In genomic region chr6:27883136-27883535, GRCh38 we compare ENCODE assay signal across 29 cellular contexts. TPM values are rescaled to one million over a fixed set of nuclear protein-coding genes. Genes with fewer than 3 reads are reported as not detected.
"Had no signal": no experiment of that assay in that cellular context is flagged by ENCODE, and none has a peak within 500 bp of the region (broad histone marks: within the 10 kb centered on the region; RNA-seq: fewer than 3 reads in every experiment).

No MANE protein-coding gene starts in this region.

- H3K9me3 Mint-ChIP-seq: activated CD8-positive, alpha-beta T cell treated with anti-CD3 and anti-CD28 coated beads for 36 hours; activated naive CD4-positive, alpha-beta T cell treated with anti-CD3 and anti-CD28 coated beads, Interleukin-2, amount 50 U/mL, for 24 hours; activated T-cell treated with anti-CD3 and anti-CD28 coated beads, Interleukin-2, amount 50 U/mL, for 72 hours; brain; central memory CD8-positive, alpha-beta T cell had no signal

- H3K9ac ChIP-seq: SK-N-SH had no signal

- H3K27ac Mint-ChIP-seq: activated CD8-positive, alpha-beta T cell treated with anti-CD3 and anti-CD28 coated beads for 36 hours; activated naive CD4-positive, alpha-beta T cell treated with anti-CD3 and anti-CD28 coated beads, Interleukin-2, amount 50 U/mL, for 24 hours; activated T-cell treated with anti-CD3 and anti-CD28 coated beads, Interleukin-2, amount 50 U/mL, for 72 hours; brain had no signal

- H3K27me3 Mint-ChIP-seq: activated CD8-positive, alpha-beta T cell treated with anti-CD3 and anti-CD28 coated beads for 36 hours; activated naive CD4-positive, alpha-beta T cell treated with anti-CD3 and anti-CD28 coated beads, Interleukin-2, amount 50 U/mL, for 24 hours; brain; central memory CD8-positive, alpha-beta T cell had no signal

- H3K36me3 ChIP-seq: ascending aorta, SJCRH30, WERI-Rb-1 had no signal

- H3K4me3 ChIP-seq: ascending aorta, SJCRH30 had no signal

- DNase-seq: activated CD4-positive, alpha-beta T cell treated with anti-CD3 and anti-CD28 coated beads for 4 hours; activated CD8-positive, alpha-beta memory T cell treated with anti-CD3 and anti-CD28 coated beads, Interleukin-2, amount 50 U/mL, for 4 hours; activated CD8-positive, alpha-beta T cell treated with anti-CD3 and anti-CD28 coated beads for 36 hours; activated T-cell treated with anti-CD3 and anti-CD28 coated beads, Interleukin-2, amount 50 U/mL, for 72 hours; NCI-H1048; NCI-H146; NCI-H187 treated with DMSO at 0.1 percent for 48 hours; NCI-H2081 treated with DMSO at 0.1 percent for 48 hours; NCI-H2227 treated with DMSO at 0.1 percent for 48 hours; NCI-H446 treated with DMSO at 0.1 percent for 48 hours; NCI-H524 treated with DMSO at 0.1 percent for 48 hours; NCI-H748 treated with DMSO at 0.1 percent for 48 hours; NK-92 treated with Interleukin-12 subunit alpha and Interleukin-12 subunit beta, amount 100 ng/mL, for 24 hours; OCI-M1; RPMI8226; SJCRH30; SK-N-SH; T-helper 1 cell; WERI-Rb-1 had no signal

- H3K27me3 ChIP-seq: ascending aorta, SJCRH30 had no signal

- H3K4me3 Mint-ChIP-seq: activated CD8-positive, alpha-beta T cell treated with anti-CD3 and anti-CD28 coated beads for 36 hours; activated naive CD4-positive, alpha-beta T cell treated with anti-CD3 and anti-CD28 coated beads, Interleukin-2, amount 50 U/mL, for 24 hours; activated T-cell treated with anti-CD3 and anti-CD28 coated beads, Interleukin-2, amount 50 U/mL, for 72 hours; brain; central memory CD8-positive, alpha-beta T cell had no signal

- ATAC-seq: activated CD4-positive, CD25-positive, alpha-beta regulatory T cell treated with anti-CD3 and anti-CD28 coated beads, Interleukin-2, amount 50 U/mL, for 24 hours; activated CD8-positive, alpha-beta T cell treated with anti-CD3 and anti-CD28 coated beads for 36 hours; activated T-cell treated with anti-CD3 and anti-CD28 coated beads, Interleukin-2, amount 50 U/mL, for 72 hours; Panc1; Right ventricle myocardium inferior had no signal

- H3K9me3 ChIP-seq: ascending aorta, SJCRH30, SK-N-SH had no signal

- H3K36me3 Mint-ChIP-seq: activated naive CD4-positive, alpha-beta T cell treated with anti-CD3 and anti-CD28 coated beads, Interleukin-2, amount 50 U/mL, for 24 hours; brain had no signal

- H3K4me2 ChIP-seq: SK-N-SH had no signal

- H3K4me1 Mint-ChIP-seq: activated naive CD4-positive, alpha-beta T cell treated with anti-CD3 and anti-CD28 coated beads, Interleukin-2, amount 50 U/mL, for 24 hours; central memory CD8-positive, alpha-beta T cell had no signal

- H3K27ac ChIP-seq: ascending aorta, SJCRH30, WERI-Rb-1 had no signal

- H3K4me1 ChIP-seq: ascending aorta, SJCRH30 had no signal

RNA-seq across cellular contexts. Expression of gene OR2B2, which starts 29.1 kb away (rescaled TPM):
- total RNA-seq: activated CD8-positive, alpha-beta T cell treated with anti-CD3 and anti-CD28 coated beads for 36 hours; activated T-cell treated with anti-CD3 and anti-CD28 coated beads, Interleukin-2, amount 50 U/mL, for 72 hours; ascending aorta; LHCN-M2; M059J; Right ventricle myocardium inferior; SJCRH30; T-helper 2 cell treated with Interferon-gamma antibody and Interleukin-4, amounts not matched to agents 100 ng/mL and 5 ng/mL, for 36 hours had no signal
